In genomic region chr11:44316388-44317240, GRCh38 we compare ENCODE assay signal across 8 cellular contexts. TPM values are rescaled to one million over a fixed set of nuclear protein-coding genes. Genes with fewer than 3 reads are reported as not detected.
DNase-seq lines count a peak whose midpoint lies in the region; ATAC-seq and TF ChIP-seq lines count a peak whose summit lies in the region.

No MANE protein-coding gene starts in this region.

- H3K36me3 ChIP-seq in BJ (ENCODE audit: control insufficient read depth, insufficient read depth, low read length) (no peaks in the 10 kb centered on the region), MG63 (no peaks in the 10 kb centered on the region), colonic mucosa (no peaks in the 10 kb centered on the region)

- no peak overlapping the region for H3K27ac ChIP-seq in colonic mucosa

- no peaks in the 10 kb centered on the region for H3K9me3 ChIP-seq in MG63
- no peaks in the 10 kb centered on the region for H3K9me3 ChIP-seq in colonic mucosa

- TF ChIP-seq POLR2A in GM18505 (IDR thresholded peaks at IDR 0.05; ENCODE audit: borderline replicate concordance, extremely low read depth, insufficient read depth, insufficient read length) = no peak

- H3K27me3 ChIP-seq in BJ (ENCODE audit: control insufficient read depth, insufficient read depth, low read length) (peaks cover 42% of the 10 kb centered on the region), MG63 (peaks cover 48% of the 10 kb centered on the region), colonic mucosa (peaks cover 91% of the 10 kb centered on the region)

- TF ChIP-seq CTCF in BJ (IDR thresholded peaks at IDR 0.05; ENCODE audit: insufficient read depth, low read depth, low read length) = no peak
- TF ChIP-seq CTCF in colonic mucosa (IDR thresholded peaks at IDR 0.05) = no peak
- no peak for TF ChIP-seq CTCF in nephron (IDR thresholded peaks at IDR 0.05; ENCODE audit: unreplicated experiment in 3 of 3)

- H3K27ac Mint-ChIP-seq in nephron = no peak overlapping the region

- no peaks in the 10 kb centered on the region for H3K36me3 Mint-ChIP-seq in nephron (ENCODE audit: low read depth)

- peaks cover 72% of the 10 kb centered on the region for H3K4me1 Mint-ChIP-seq in nephron

- DNase-seq in BJ (ENCODE audit: low read depth) = no peak
- DNase-seq in MG63 = no peak
- DNase-seq in colonic mucosa = no peak
- DNase-seq in NOMO-1 (lab: John Stamatoyannopoulos, UW; ENCODE audit: unreplicated experiment in 2 of 2) = no peak
- no peak for DNase-seq in COLO829 (ENCODE audit: low spot score)

- POLR2A ChIA-PET in BJ (lab: Charles Lee) = no interaction called here

- H3K4me1 ChIP-seq in colonic mucosa = peaks cover 8% of the 10 kb centered on the region

- peak overlapping the region; percentile 63 to 69 (median 68) for H3K4me3 Mint-ChIP-seq in nephron

- CTCF ChIA-PET in BJ (lab: Yijun Ruan, JAX) = no interaction called here

- intact Hi-C loops in colonic mucosa (cut with DNase I) = no loop called here

- no peak for ATAC-seq in HG03520 (IDR thresholded peaks at IDR 0.05; ENCODE audit: unreplicated experiment)
- no peak for ATAC-seq in GM18505 (IDR thresholded peaks at IDR 0.05; ENCODE audit: unreplicated experiment)

- H3K9ac ChIP-seq in colonic mucosa (ENCODE audit: low read depth in 2 of 2, low read length in 2 of 2) = no peak overlapping the region

- H3K9me3 Mint-ChIP-seq in nephron = no peaks in the 10 kb centered on the region

- H3K27me3 Mint-ChIP-seq in nephron (ENCODE audit: low read depth) = peaks cover 100% of the 10 kb centered on the region

- peak overlapping the region; percentile 32 for H3K4me3 ChIP-seq in BJ (ENCODE audit: low read depth, low read length)
- peak overlapping the region; percentile 29 for H3K4me3 ChIP-seq in MG63
- H3K4me3 ChIP-seq in colonic mucosa = peak overlapping the region; percentile 3

RNA-seq across cellular contexts. Expression of gene ALX4, which starts 6.7 kb away (rescaled TPM):
- polyA plus RNA-seq in BJ (2011; rRNA removed) = 1.3 and 2.2 TPM in 2 replicates
- polyA minus RNA-seq in BJ (2011; rRNA and poly(A)+ RNA removed) = 2.2 and 2.6 TPM in 2 replicates
- total RNA-seq in MG63 (2014; rRNA removed; shearing (Covaris generic); ENCODE audit: low replicate concordance) = 0.16 TPM in 1 of 2 replicates, not detected in the other
- total RNA-seq in colonic mucosa = not detected
